In genomic region chr19:9362905-9363304, GRCh38 we compare ENCODE assay signal across 10 cellular contexts. TPM values are rescaled to one million over a fixed set of nuclear protein-coding genes. Genes with fewer than 3 reads are reported as not detected.
DNase-seq lines count a peak whose midpoint lies in the region; FAIRE-seq and TF ChIP-seq lines count a peak whose summit lies in the region.
"Had no signal": no experiment of that assay in that cellular context is flagged by ENCODE, and none has a peak within 500 bp of the region (broad histone marks: within the 10 kb centered on the region; RNA-seq: fewer than 3 reads in every experiment).

ZNF177 (plus strand) TSS chr19:9363013; CDS start chr19:9378312, 15,299 bp downstream.

- dilution Hi-C loops in keratinocyte (cut with MboI; ENCODE audit: extremely low pct_ligation_motif_present, low sequenced_read_pairs), result no loop called here

- H3K9me1 ChIP-seq in keratinocyte (ENCODE audit: control insufficient read depth, extremely low read depth, insufficient read depth, low read length), result no peaks in the 10 kb centered on the region

- H3K27ac ChIP-seq in keratinocyte (ENCODE audit: control insufficient read depth, insufficient read depth, low read length) (no peak within 1 kb of the TSS), vagina (no peak within 1 kb of the TSS), sigmoid colon (no peak within 1 kb of the TSS)
- H3K27ac ChIP-seq: lower lobe of right lung had no signal

- TF ChIP-seq POLR2A in vagina (IDR thresholded peaks at IDR 0.05), result no peak
- no peak for TF ChIP-seq POLR2A in sigmoid colon (IDR thresholded peaks at IDR 0.05)

- H3K9me3 ChIP-seq in keratinocyte (ENCODE audit: control insufficient read depth, low read depth, low read length) (peaks cover 5% of the 10 kb centered on the region), vagina (peaks cover 26% of the 10 kb centered on the region), sigmoid colon (peaks cover 18 to 63% (median 43%) of the 10 kb centered on the region in 4 donors)

- H4K20me1 ChIP-seq in keratinocyte (ENCODE audit: control insufficient read depth, extremely low read depth, insufficient read depth, low read length), result no peaks in the 10 kb centered on the region

- no peaks in the 10 kb centered on the region for H3K4me1 ChIP-seq in keratinocyte (ENCODE audit: control insufficient read depth, extremely low read depth, insufficient read depth, low read length)
- H3K4me1 ChIP-seq in vagina, result peaks cover 5% of the 10 kb centered on the region
- H3K4me1 ChIP-seq in sigmoid colon, result no peaks in the 10 kb centered on the region
- H3K4me1 ChIP-seq: lower lobe of right lung had no signal

- TF ChIP-seq CTCF in keratinocyte (optimal IDR thresholded peaks at IDR 0.05 in 1 of 3, IDR thresholded peaks at IDR 0.05 in 1 of 3, conservative IDR thresholded peaks at IDR 0.05 in 1 of 3; ENCODE audit: extremely low read depth in 1 of 3, insufficient read depth in 2 of 3, low read length in 3 of 3) (no peak), vagina (IDR thresholded peaks at IDR 0.05) (no peak), sigmoid colon (IDR thresholded peaks at IDR 0.05) (no peak)

- no peak within 1 kb of the TSS for H3K4me2 ChIP-seq in keratinocyte (ENCODE audit: control insufficient read depth, extremely low read depth, insufficient read depth, low read depth, low read length)

- intact Hi-C loops in vagina (cut with DNase I), result no loop called here
- intact Hi-C loops in sigmoid colon (cut with DNase I), result no loop called here

- no peak for TF ChIP-seq EP300 in sigmoid colon (IDR thresholded peaks at IDR 0.05)

- no peak within 1 kb of the TSS for H2AFZ ChIP-seq in keratinocyte (ENCODE audit: control insufficient read depth, low read length)

- H3K9ac ChIP-seq in keratinocyte (ENCODE audit: control insufficient read depth, extremely low read depth, insufficient read depth, low read length), result no peak within 1 kb of the TSS

- H3K27me3 ChIP-seq in keratinocyte (ENCODE audit: control insufficient read depth, extremely low read depth, insufficient read depth, low read length), result no peaks in the 10 kb centered on the region
- no peaks in the 10 kb centered on the region for H3K27me3 ChIP-seq in vagina
- H3K27me3 ChIP-seq in sigmoid colon, result peaks cover 0 to 4% (median 0%) of the 10 kb centered on the region in 3 donors

- no peak for FAIRE-seq in keratinocyte (lab: Jason Lieb, UNC)

- WGBS in sigmoid colon, 2 donors, result 4 to 22% methylated on average over 28 of the region's 28 CpGs

- H3K4me3 ChIP-seq in keratinocyte (ENCODE audit: control insufficient read depth in 2 of 3, extremely low read depth in 1 of 3, insufficient read depth in 2 of 3, low read depth in 1 of 3, low read length in 3 of 3) (peak within 1 kb of the TSS in 2 of 3 experiments; percentile 7 to 22), vagina (peak within 1 kb of the TSS; percentile 1 to 19), sigmoid colon (peak within 1 kb of the TSS in 2 of 4 donors; percentile 0 to 17)
- H3K4me3 ChIP-seq: lower lobe of right lung had no signal

- no peaks in the 10 kb centered on the region for H3K79me2 ChIP-seq in keratinocyte (ENCODE audit: control insufficient read depth, insufficient read depth, low read length)

- H3K36me3 ChIP-seq in keratinocyte (ENCODE audit: control insufficient read depth in 2 of 2, extremely low read depth in 1 of 2, insufficient read depth in 2 of 2, low read length in 2 of 2) (no peaks in the 10 kb centered on the region), vagina (peaks cover 0 to 22% of the 10 kb centered on the region in 2 donors), sigmoid colon (peaks cover 0 to 27% (median 12%) of the 10 kb centered on the region in 4 donors)
- H3K36me3 ChIP-seq: lower lobe of right lung had no signal

- peak; percentile 1 for DNase-seq in stimulated activated CD4-positive, alpha-beta T cell treated with anti-CD3 and anti-CD28 coated beads, Interleukin-15, amount 100 ng/mL, for 24 hours
- DNase-seq in stimulated activated CD4-positive, alpha-beta T cell treated with anti-CD3 and anti-CD28 coated beads, Interleukin-4, amount 100 ng/mL, for 24 hours, result no peak
- DNase-seq in anterior cingulate cortex (lab: John Stamatoyannopoulos, UW), result peak in 34 of 58 donors; percentile 0 to 55 (median 6)
- no peak for DNase-seq in keratinocyte (ENCODE audit: low read depth, low spot score)
- no peak for DNase-seq in vagina (ENCODE audit: extremely low spot score in 2 of 2)
- DNase-seq in sigmoid colon, result no peak
- no peak for DNase-seq in NCI-H510A treated with DMSO at 0.1 percent for 48 hours (lab: John Stamatoyannopoulos, UW)
- no peak for DNase-seq in pons (ENCODE audit: low spot score)
- DNase-seq: lower lobe of right lung; stimulated activated CD4-positive, alpha-beta T cell treated with anti-CD3 and anti-CD28 coated beads, Interleukin-4, amount 100 ng/mL, for 1 hour had no signal

RNA-seq across cellular contexts. Expression of gene ZNF177, which starts in this region (rescaled TPM):
- polyA plus RNA-seq in keratinocyte (0.53 to 2.2 TPM (median 2.0 TPM) in 3 replicates), sigmoid colon (1 to 10 TPM in 1 of 3 donors, not detected in 2; 1.2 TPM)
- 9.1 TPM for polyA plus RNA-seq in keratinocyte (2011; ENCODE audit: low read depth)
- polyA plus RNA-seq in keratinocyte (2011; cell fraction: cytosol; rRNA removed), result 0.71 and 1.4 TPM in 2 replicates
- polyA plus RNA-seq in keratinocyte (2011; cell fraction: nucleus; rRNA removed), result 6.3 and 6.5 TPM in 2 replicates
- polyA plus RNA-seq in keratinocyte (2012; ENCODE audit: low replicate concordance), result 0.49 and 1.5 TPM in 2 replicates
- polyA minus RNA-seq in keratinocyte, result 0.86 to 0.99 TPM in 2 of 3 replicates, not detected in the other
- polyA minus RNA-seq in keratinocyte (2011; cell fraction: cytosol; rRNA and poly(A)+ RNA removed), result not detected
- 1.6 and 2.1 TPM in 2 replicates for polyA minus RNA-seq in keratinocyte (2011; cell fraction: nucleus; rRNA and poly(A)+ RNA removed)
- total RNA-seq in vagina (0.98 TPM), sigmoid colon (1 to 10 TPM; 3.0 to 5.5 (median 3.3) TPM)

Comparison
In these comparisons a context has a peak if more than half of its experiments do, and no peak if none do; other contexts are left out.
1. DNase-seq: peak in stimulated activated CD4-positive, alpha-beta T cell treated with anti-CD3 and anti-CD28 coated beads, Interleukin-15, amount 100 ng/mL, for 24 hours (single experiment) and anterior cingulate cortex (34 of 58); none in stimulated activated CD4-positive, alpha-beta T cell treated with anti-CD3 and anti-CD28 coated beads, Interleukin-4, amount 100 ng/mL, for 24 hours (single experiment), keratinocyte (single experiment), vagina (0 of 2), sigmoid colon (single experiment), NCI-H510A treated with DMSO at 0.1 percent for 48 hours (single experiment) and pons (single experiment).